In genomic region chr19:36207605-36208252, GRCh38 we compare ENCODE assay signal across 1 cellular context.
TF ChIP-seq lines count a peak whose summit lies in the region.

No MANE protein-coding gene starts in this region.

TF ChIP-seq in WTC11, 78 proteins besides CTCF, POLR2A, EP300 and RAD21 (continued from another document):
- TF ChIP-seq ATF2 (CRISPR knock-in tag; IDR thresholded peaks at IDR 0.05; ENCODE audit: borderline replicate concordance, low read depth): no peak
